In genomic region chr12:45728625-45729232, GRCh38 we compare ENCODE assay signal across 8 cellular contexts. TPM values are rescaled to one million over a fixed set of nuclear protein-coding genes. Genes with fewer than 3 reads are reported as not detected.
A peak's percentile ranks its signal among the peaks of the same experiment; 100 is the strongest.
DNase-seq lines count a peak whose midpoint lies in the region; TF ChIP-seq lines count a peak whose summit lies in the region.

No MANE protein-coding gene starts in this region.

- WGBS in suprapubic skin, result 3% methylated on average over 11 of the region's 66 CpGs

- H3K27ac ChIP-seq in SJSA1, result peak overlapping the region; percentile 88
- peak overlapping the region; percentile 100 for H3K27ac ChIP-seq in suprapubic skin

- POLR2A ChIA-PET in GM10248 (lab: Yijun Ruan, JAX), result interaction anchor here (1.0 kb wide), 1 partner anchor 58 kb away, joined by 3 read pairs; no protein-coding TSS in a partner anchor

- peak overlapping the region; percentile 92 for H3K4me3 Mint-ChIP-seq in HFFc6
- H3K4me3 Mint-ChIP-seq in activated naive CD4-positive, alpha-beta T cell treated with anti-CD3 and anti-CD28 coated beads, Interleukin-2, amount 10 ng/mL, durations not matched to agents 7 days and 5 days, result peak overlapping the region; percentile 100

- peak overlapping the region; percentile 99 for H3K27ac Mint-ChIP-seq in HFFc6
- H3K27ac Mint-ChIP-seq in activated naive CD4-positive, alpha-beta T cell treated with anti-CD3 and anti-CD28 coated beads, Interleukin-2, amount 10 ng/mL, durations not matched to agents 7 days and 5 days, result peak overlapping the region; percentile 98

- peak overlapping the region; percentile 69 for H3K4me3 ChIP-seq in SJSA1
- H3K4me3 ChIP-seq in suprapubic skin, result peak overlapping the region; percentile 88

- TF ChIP-seq POLR2A in suprapubic skin (IDR thresholded peaks at IDR 0.05), result peak in 1 of 2 donors; percentile 88

- 0 out of 2 replicates have a peak, but pooled peaks cover 2% of the 10 kb centered on the region for H3K27me3 Mint-ChIP-seq in HFFc6 (ENCODE audit: insufficient read depth)
- no peaks in the 10 kb centered on the region for H3K27me3 Mint-ChIP-seq in activated naive CD4-positive, alpha-beta T cell treated with anti-CD3 and anti-CD28 coated beads, Interleukin-2, amount 10 ng/mL, durations not matched to agents 7 days and 5 days

- H3K27me3 ChIP-seq in SJSA1 (replicated peaks) (no peaks in the 10 kb centered on the region), suprapubic skin (no peaks in the 10 kb centered on the region)

- H3K36me3 Mint-ChIP-seq in HFFc6 (ENCODE audit: low read depth), result 0 out of 2 replicates have a peak, but pooled peaks cover 4% of the 10 kb centered on the region
- H3K36me3 Mint-ChIP-seq in activated naive CD4-positive, alpha-beta T cell treated with anti-CD3 and anti-CD28 coated beads, Interleukin-2, amount 10 ng/mL, durations not matched to agents 7 days and 5 days, result peaks cover 31% of the 10 kb centered on the region

- H3K9me3 ChIP-seq in SJSA1 (replicated peaks) (no peaks in the 10 kb centered on the region), suprapubic skin (no peaks in the 10 kb centered on the region)

- CTCF ChIA-PET in GM10248 (lab: Yijun Ruan, JAX), result interaction anchor here (0.6 to 5.6 kb wide), 24 partner anchors 9 to 514 kb away, joined by 3 to 46 read pairs (median 3); partner anchors contain the start of genes ANO6 and SCAF11
- CTCF ChIA-PET in activated naive CD4-positive, alpha-beta T cell treated with anti-CD3 and anti-CD28 coated beads, Interleukin-2, amount 10 ng/mL, durations not matched to agents 7 days and 5 days (lab: Charles Lee), result interaction anchor here (1.3 to 11.7 kb wide), 2 partner anchors 183 to 263 kb away, joined by 3 to 107 read pairs; no protein-coding TSS in a partner anchor

- TF ChIP-seq EP300 in suprapubic skin (IDR thresholded peaks at IDR 0.05), result no peak

- H3K9me3 Mint-ChIP-seq in HFFc6, result no peaks in the 10 kb centered on the region
- no peaks in the 10 kb centered on the region for H3K9me3 Mint-ChIP-seq in activated naive CD4-positive, alpha-beta T cell treated with anti-CD3 and anti-CD28 coated beads, Interleukin-2, amount 10 ng/mL, durations not matched to agents 7 days and 5 days

- peaks cover 40% of the 10 kb centered on the region for H3K4me1 Mint-ChIP-seq in HFFc6 (ENCODE audit: low read depth)
- peaks cover 22% of the 10 kb centered on the region for H3K4me1 Mint-ChIP-seq in activated naive CD4-positive, alpha-beta T cell treated with anti-CD3 and anti-CD28 coated beads, Interleukin-2, amount 10 ng/mL, durations not matched to agents 7 days and 5 days

- peak; percentile 99 for TF ChIP-seq CTCF in GM10248 (IDR thresholded peaks at IDR 0.05; ENCODE audit: control extremely low read depth, extremely low read depth, low read depth, missing control alignments)
- peak; percentile 94 for TF ChIP-seq CTCF in HFFc6 (IDR thresholded peaks at IDR 0.05)
- peak; percentile 92 to 99 for TF ChIP-seq CTCF in suprapubic skin (IDR thresholded peaks at IDR 0.05)

- H3K4me1 ChIP-seq in SJSA1 (replicated peaks) (peaks cover 8% of the 10 kb centered on the region; the same call in 1 of the 2 replicates), suprapubic skin (peaks cover 46% of the 10 kb centered on the region)

- H3K36me3 ChIP-seq in SJSA1 (peaks cover 23% of the 10 kb centered on the region), suprapubic skin (no peaks in the 10 kb centered on the region)

- DNase-seq in GM10248 (ENCODE audit: extremely low spot score), result peak; percentile 82
- DNase-seq in HFFc6, result peak; percentile 96
- peak; percentile 93 for DNase-seq in MV-4-11 (lab: John Stamatoyannopoulos, UW)
- DNase-seq in SJSA1 (ENCODE audit: low read depth in 1 of 2, low spot score in 2 of 2), result peak; percentile 95 to 97
- DNase-seq in activated naive CD4-positive, alpha-beta T cell treated with anti-CD3 and anti-CD28 coated beads, Interleukin-2, amount 10 ng/mL, durations not matched to agents 7 days and 5 days, result peak; percentile 98
- DNase-seq in germinal center (ENCODE audit: low spot score), result peak; percentile 85
- peak; percentile 29 to 98 (median 94) for DNase-seq in nucleus accumbens (lab: John Stamatoyannopoulos, UW)
- DNase-seq in suprapubic skin (ENCODE audit: low spot score in 2 of 2), result peak; percentile 96 to 97

RNA-seq across cellular contexts. Expression of gene ARID2, which starts 0.8 kb away (rescaled TPM):
- total RNA-seq in HFFc6 (2021; fragmentation: NEBNext Ultra II Directional; extraction: Animal tissue kit (Norgen Biotek cat#: 25700)), result 10 to 100 TPM; 11.5 to 15.6 (median 14.0) TPM
- 6.6 and 12.0 TPM in 2 replicates for total RNA-seq in SJSA1 (2014; rRNA removed; shearing (Covaris generic))
- 10 to 100 TPM; 32.1 to 79.1 (median 41.5) TPM for total RNA-seq in suprapubic skin

Comparison
In these comparisons a context has a peak if more than half of its experiments do, and no peak if none do; other contexts are left out.
1. Peak in every context shown above with its lines: DNase-seq, H3K4me3 ChIP-seq and H3K27ac ChIP-seq.